In genomic region chr17:352421-353212, GRCh38 we compare ENCODE assay signal across 10 cellular contexts. TPM values are rescaled to one million over a fixed set of nuclear protein-coding genes. Genes with fewer than 3 reads are reported as not detected.
DNase-seq lines count a peak whose midpoint lies in the region; ATAC-seq, FAIRE-seq and TF ChIP-seq lines count a peak whose summit lies in the region.
"Had no signal": no experiment of that assay in that cellular context is flagged by ENCODE, and none has a peak within 500 bp of the region (broad histone marks: within the 10 kb centered on the region; RNA-seq: fewer than 3 reads in every experiment).

Gene RPH3AL (minus strand): TSS chr17:352807. CDS start chr17:327543, 25,264 bp downstream.

- TF ChIP-seq RAD21 in neural cell (conservative IDR thresholded peaks at IDR 0.05): no peak

- H3K4me3 ChIP-seq in endothelial cell of umbilical vein (replicated peaks in 1 of 3; ENCODE audit: insufficient read depth in 1 of 3, low read depth in 1 of 3, low read length in 3 of 3) (no peak within 1 kb of the TSS), neural cell (ENCODE audit: low read length) (peak within 1 kb of the TSS; percentile 21)
- H3K4me3 ChIP-seq: GM12878 had no signal

- H3K9ac ChIP-seq in endothelial cell of umbilical vein (replicated peaks; ENCODE audit: extremely low read depth, insufficient read depth, low read length) (peak within 1 kb of the TSS; percentile 52), neural cell (ENCODE audit: low read length) (no peak within 1 kb of the TSS)

- no peaks in the 10 kb centered on the region for H3K9me1 ChIP-seq in endothelial cell of umbilical vein (replicated peaks; ENCODE audit: control insufficient read depth, extremely low read depth, insufficient read depth, low read length)

- H3K4me1 Mint-ChIP-seq in activated CD4-positive, alpha-beta T cell treated with anti-CD3 and anti-CD28 coated beads, Interleukin-2, amount 10 ng/mL, durations not matched to agents 24 days and 14 days: no peaks in the 10 kb centered on the region
- no peaks in the 10 kb centered on the region for H3K4me1 Mint-ChIP-seq in activated T-helper 1 cell treated with anti-CD3 and anti-CD28 coated beads, Interleukin-12 subunit alpha, Interleukin-12 subunit beta, Interleukin-2, Interleukin-4 antibody, amounts not matched to agents 30 ng/mL and 10 ng/mL and 1 ng/mL, durations not matched to agents 14 hours and 24 hours and 36 hours (ENCODE audit: low read depth)
- H3K4me1 Mint-ChIP-seq: naive B cell had no signal

- no peak for TF ChIP-seq EP300 in neural cell (conservative IDR thresholded peaks at IDR 0.05; ENCODE audit: poor library complexity, severe bottlenecking)

- intact Hi-C loops in endothelial cell of umbilical vein (cut with micrococcal nuclease): no loop called here
- intact Hi-C loops in activated CD4-positive, alpha-beta T cell treated with anti-CD3 and anti-CD28 coated beads, Interleukin-2, amount 10 ng/mL, durations not matched to agents 24 days and 14 days (cut with micrococcal nuclease): no loop called here
- intact Hi-C loops in activated T-helper 1 cell treated with anti-CD3 and anti-CD28 coated beads, Interleukin-12 subunit alpha, Interleukin-12 subunit beta, Interleukin-2, Interleukin-4 antibody, amounts not matched to agents 30 ng/mL and 10 ng/mL and 1 ng/mL, durations not matched to agents 14 hours and 24 hours and 36 hours (cut with micrococcal nuclease): no loop called here

- peaks cover 5% of the 10 kb centered on the region for H3K9me3 Mint-ChIP-seq in activated CD4-positive, alpha-beta T cell treated with anti-CD3 and anti-CD28 coated beads, Interleukin-2, amount 10 ng/mL, durations not matched to agents 24 days and 14 days
- H3K9me3 Mint-ChIP-seq in activated T-helper 1 cell treated with anti-CD3 and anti-CD28 coated beads, Interleukin-12 subunit alpha, Interleukin-12 subunit beta, Interleukin-2, Interleukin-4 antibody, amounts not matched to agents 30 ng/mL and 10 ng/mL and 1 ng/mL, durations not matched to agents 14 hours and 24 hours and 36 hours: peaks cover 13% of the 10 kb centered on the region

- FAIRE-seq in endothelial cell of umbilical vein (lab: Jason Lieb, UNC): peak; percentile 87
- FAIRE-seq: GM12878 had no signal

- peak within 1 kb of the TSS; percentile 84 for H3K27ac ChIP-seq in endothelial cell of umbilical vein (ENCODE audit: insufficient read depth, low read depth, low read length)
- H3K27ac ChIP-seq in neural cell (ENCODE audit: low read length): no peak within 1 kb of the TSS

- H3K27ac Mint-ChIP-seq in activated CD4-positive, alpha-beta T cell treated with anti-CD3 and anti-CD28 coated beads, Interleukin-2, amount 10 ng/mL, durations not matched to agents 24 days and 14 days: no peak within 1 kb of the TSS
- H3K27ac Mint-ChIP-seq in activated T-helper 1 cell treated with anti-CD3 and anti-CD28 coated beads, Interleukin-12 subunit alpha, Interleukin-12 subunit beta, Interleukin-2, Interleukin-4 antibody, amounts not matched to agents 30 ng/mL and 10 ng/mL and 1 ng/mL, durations not matched to agents 14 hours and 24 hours and 36 hours: no peak within 1 kb of the TSS

- H3K27me3 Mint-ChIP-seq in activated CD4-positive, alpha-beta T cell treated with anti-CD3 and anti-CD28 coated beads, Interleukin-2, amount 10 ng/mL, durations not matched to agents 24 days and 14 days: no peaks in the 10 kb centered on the region
- H3K27me3 Mint-ChIP-seq in activated T-helper 1 cell treated with anti-CD3 and anti-CD28 coated beads, Interleukin-12 subunit alpha, Interleukin-12 subunit beta, Interleukin-2, Interleukin-4 antibody, amounts not matched to agents 30 ng/mL and 10 ng/mL and 1 ng/mL, durations not matched to agents 14 hours and 24 hours and 36 hours (ENCODE audit: insufficient read depth): no peaks in the 10 kb centered on the region

- H3K36me3 Mint-ChIP-seq in activated CD4-positive, alpha-beta T cell treated with anti-CD3 and anti-CD28 coated beads, Interleukin-2, amount 10 ng/mL, durations not matched to agents 24 days and 14 days (ENCODE audit: low read depth): peaks cover 5% of the 10 kb centered on the region
- H3K36me3 Mint-ChIP-seq in activated T-helper 1 cell treated with anti-CD3 and anti-CD28 coated beads, Interleukin-12 subunit alpha, Interleukin-12 subunit beta, Interleukin-2, Interleukin-4 antibody, amounts not matched to agents 30 ng/mL and 10 ng/mL and 1 ng/mL, durations not matched to agents 14 hours and 24 hours and 36 hours (ENCODE audit: low read depth): no peaks in the 10 kb centered on the region
- H3K36me3 Mint-ChIP-seq: naive B cell had no signal

- H4K20me1 ChIP-seq in endothelial cell of umbilical vein (replicated peaks; ENCODE audit: control insufficient read depth, extremely low read depth, insufficient read depth, low read length) (no peaks in the 10 kb centered on the region), neural cell (ENCODE audit: insufficient read depth) (no peaks in the 10 kb centered on the region)

- no peak within 1 kb of the TSS for H3K4me3 Mint-ChIP-seq in activated CD4-positive, alpha-beta T cell treated with anti-CD3 and anti-CD28 coated beads, Interleukin-2, amount 10 ng/mL, durations not matched to agents 24 days and 14 days
- H3K4me3 Mint-ChIP-seq in activated T-helper 1 cell treated with anti-CD3 and anti-CD28 coated beads, Interleukin-12 subunit alpha, Interleukin-12 subunit beta, Interleukin-2, Interleukin-4 antibody, amounts not matched to agents 30 ng/mL and 10 ng/mL and 1 ng/mL, durations not matched to agents 14 hours and 24 hours and 36 hours: no peak within 1 kb of the TSS
- H3K4me3 Mint-ChIP-seq: naive B cell had no signal

- H3K4me2 ChIP-seq in endothelial cell of umbilical vein (ENCODE audit: insufficient read depth, low read length) (peak within 1 kb of the TSS; percentile 47), neural cell (ENCODE audit: low read length) (no peak within 1 kb of the TSS)

- no peaks in the 10 kb centered on the region for H3K79me2 ChIP-seq in endothelial cell of umbilical vein (ENCODE audit: control insufficient read depth, insufficient read depth, low read length)
- H3K79me2 ChIP-seq in neural cell (replicated peaks; ENCODE audit: insufficient read depth, low read length): no peaks in the 10 kb centered on the region

- peak; percentile 85 for DNase-seq in COLO668 (lab: John Stamatoyannopoulos, UW; ENCODE audit: unreplicated experiment)
- DNase-seq in NCI-H524 treated with DMSO at 0.1 percent for 48 hours (lab: John Stamatoyannopoulos, UW): peak; percentile 28
- DNase-seq in endothelial cell of umbilical vein (ENCODE audit: low read depth, low spot score): peak; percentile 69
- DNase-seq in activated CD4-positive, alpha-beta T cell treated with anti-CD3 and anti-CD28 coated beads, Interleukin-2, amount 10 ng/mL, durations not matched to agents 24 days and 14 days: no peak
- no peak for DNase-seq in activated T-helper 1 cell treated with anti-CD3 and anti-CD28 coated beads, Interleukin-12 subunit alpha, Interleukin-12 subunit beta, Interleukin-2, Interleukin-4 antibody, amounts not matched to agents 30 ng/mL and 10 ng/mL and 1 ng/mL, durations not matched to agents 14 hours and 24 hours and 36 hours (ENCODE audit: low spot score)
- DNase-seq in D341Med (ENCODE audit: low spot score): no peak
- DNase-seq: naive B cell had no signal

- BruUV-seq in endothelial cell of umbilical vein (replicated peaks; lab: Mats Ljungman, UMichigan): no TSS peak

- POLR2A ChIA-PET in endothelial cell of umbilical vein (lab: Charles Lee): no interaction called here

- ATAC-seq in HG03045 (IDR thresholded peaks at IDR 0.05; ENCODE audit: unreplicated experiment): no peak
- ATAC-seq: GM12878 had no signal

- H3K9me2 ChIP-seq in neural cell (ENCODE audit: insufficient read depth, low read length): no peaks in the 10 kb centered on the region

- H3K4me1 ChIP-seq in endothelial cell of umbilical vein (ENCODE audit: control insufficient read depth, extremely low read depth, insufficient read depth, low read length): peaks cover 51% of the 10 kb centered on the region

- TF ChIP-seq CTCF in endothelial cell of umbilical vein (IDR thresholded peaks at IDR 0.05; ENCODE audit: extremely low read depth in 1 of 2, insufficient read depth in 1 of 2, low read depth in 1 of 2, low read length in 2 of 2): no peak
- no peak for TF ChIP-seq CTCF in neural cell (IDR thresholded peaks at IDR 0.05; ENCODE audit: poor library complexity, severe bottlenecking)

- CTCF ChIA-PET in endothelial cell of umbilical vein (lab: Charles Lee): interaction anchor here (1.2 to 1.3 kb wide), 2 partner anchors 33 to 59 kb away, joined by 4 read pairs; no protein-coding TSS in a partner anchor

- H3F3A ChIP-seq in neural cell (ENCODE audit: insufficient read depth, low read length, poor library complexity, severe bottlenecking): no peaks in the 10 kb centered on the region

- H3K36me3 ChIP-seq in endothelial cell of umbilical vein (ENCODE audit: control insufficient read depth in 2 of 2, extremely low read depth in 1 of 2, insufficient read depth in 2 of 2, low read length in 2 of 2) (no peaks in the 10 kb centered on the region), neural cell (ENCODE audit: insufficient read depth, low read length) (no peaks in the 10 kb centered on the region)

- dilution Hi-C loops in endothelial cell of umbilical vein (cut with MboI; ENCODE audit: extremely low pct_ligation_motif_present, low sequenced_read_pairs): no loop called here

- H3K9me3 ChIP-seq in endothelial cell of umbilical vein (replicated peaks; ENCODE audit: control insufficient read depth, insufficient read depth, low read length) (no peaks in the 10 kb centered on the region), neural cell (ENCODE audit: low read length) (no peaks in the 10 kb centered on the region)

- no peak for TF ChIP-seq POLR2A in endothelial cell of umbilical vein (IDR thresholded peaks at IDR 0.05; ENCODE audit: low read depth, low read length)

- H2AFZ ChIP-seq in endothelial cell of umbilical vein (ENCODE audit: low read depth, low read length) (peak within 1 kb of the TSS; percentile 84), neural cell (ENCODE audit: low read depth, low read length) (no peak within 1 kb of the TSS)

- H3K27me3 ChIP-seq in endothelial cell of umbilical vein (ENCODE audit: control insufficient read depth in 2 of 2, insufficient read depth in 2 of 2, low read length in 2 of 2) (no peaks in the 10 kb centered on the region), neural cell (ENCODE audit: insufficient read depth, low read depth, low read length) (no peaks in the 10 kb centered on the region)

RNA-seq across cellular contexts. Expression of gene RPH3AL, which starts in this region (rescaled TPM):
- 4.4 and 7.0 TPM in 2 replicates for total RNA-seq in endothelial cell of umbilical vein
- polyA plus RNA-seq in endothelial cell of umbilical vein (4.1 and 5.6 TPM in 2 replicates), neural cell (0.84 and 0.87 TPM in 2 replicates)
- 2.9 and 5.4 TPM in 2 replicates for polyA plus RNA-seq in endothelial cell of umbilical vein (2011; cell fraction: cytosol; rRNA removed)
- 4.1 and 4.7 TPM in 2 replicates for polyA plus RNA-seq in endothelial cell of umbilical vein (2011; cell fraction: nucleus; rRNA removed)
- 5.5 and 10.8 TPM in 2 replicates for polyA plus RNA-seq in endothelial cell of umbilical vein (2012)
- polyA minus RNA-seq in endothelial cell of umbilical vein (4.8 and 9.4 TPM in 2 replicates), neural cell (2.9 and 4.2 TPM in 2 replicates)
- polyA minus RNA-seq in endothelial cell of umbilical vein (2011; cell fraction: cytosol; rRNA and poly(A)+ RNA removed): 2.9 TPM
- polyA minus RNA-seq in endothelial cell of umbilical vein (2011; cell fraction: nucleus; rRNA and poly(A)+ RNA removed): 4.8 TPM in 2 replicates
- 2.5 and 3.7 TPM in 2 replicates for total RNA-seq in activated CD4-positive, alpha-beta T cell treated with anti-CD3 and anti-CD28 coated beads, Interleukin-2, amount 10 ng/mL, durations not matched to agents 24 days and 14 days
- 2.3 and 3.2 TPM in 2 replicates for total RNA-seq in activated T-helper 1 cell treated with anti-CD3 and anti-CD28 coated beads, Interleukin-12 subunit alpha, Interleukin-12 subunit beta, Interleukin-2, Interleukin-4 antibody, amounts not matched to agents 30 ng/mL and 10 ng/mL and 1 ng/mL, durations not matched to agents 14 hours and 24 hours and 36 hours

Comparison
In these comparisons a context has a peak if more than half of its experiments do, and no peak if none do; other contexts are left out.
1. DNase-seq: peak in COLO668 (single experiment), NCI-H524 treated with DMSO at 0.1 percent for 48 hours (single experiment) and endothelial cell of umbilical vein (single experiment); none in activated CD4-positive, alpha-beta T cell treated with anti-CD3 and anti-CD28 coated beads, Interleukin-2, amount 10 ng/mL, durations not matched to agents 24 days and 14 days (single experiment), activated T-helper 1 cell treated with anti-CD3 and anti-CD28 coated beads, Interleukin-12 subunit alpha, Interleukin-12 subunit beta, Interleukin-2, Interleukin-4 antibody, amounts not matched to agents 30 ng/mL and 10 ng/mL and 1 ng/mL, durations not matched to agents 14 hours and 24 hours and 36 hours (single experiment) and D341Med (single experiment).